Comparison of ENCODE assay signal across 12 cellular contexts in genomic region chr14:60642270-60642789, GRCh38. TPM values are rescaled to one million over a fixed set of nuclear protein-coding genes. Genes with fewer than 3 reads are reported as not detected.
DNase-seq lines count a peak whose midpoint lies in the region; ATAC-seq, FAIRE-seq and TF ChIP-seq lines count a peak whose summit lies in the region.
"Had no signal": no experiment of that assay in that cellular context is flagged by ENCODE, and none has a peak within 500 bp of the region (broad histone marks: within the 10 kb centered on the region; RNA-seq: fewer than 3 reads in every experiment).

No MANE protein-coding gene starts in this region.

- peaks cover 98% of the 10 kb centered on the region for H3K27me3 Mint-ChIP-seq in neural crest cell (ENCODE audit: low read depth)

- H3K9me3 ChIP-seq in fibroblast of lung (ENCODE audit: control insufficient read depth, insufficient read depth, low read depth, low read length) (no peaks in the 10 kb centered on the region), thyroid gland (no peaks in the 10 kb centered on the region)
- H3K9me3 ChIP-seq: upper lobe of left lung had no signal

- peaks cover 5% of the 10 kb centered on the region for H3K36me3 ChIP-seq in fibroblast of lung (ENCODE audit: control insufficient read depth, insufficient read depth, low read length)
- no peaks in the 10 kb centered on the region for H3K36me3 ChIP-seq in thyroid gland
- H3K36me3 ChIP-seq: upper lobe of left lung had no signal

- no peak overlapping the region for H3K9ac ChIP-seq in fibroblast of lung (ENCODE audit: insufficient read depth, low read length)

- peak; percentile 19 for DNase-seq in stimulated activated CD4-positive, alpha-beta T cell treated with anti-CD3 and anti-CD28 coated beads, Interleukin-15, amount 100 ng/mL, for 24 hours
- no peak for DNase-seq in stimulated activated CD4-positive, alpha-beta T cell treated with anti-CD3 and anti-CD28 coated beads, Interleukin-1b, Interleukin-23, amount 100 ng/mL, for 48 hours
- DNase-seq in fibroblast of lung (ENCODE audit: low read depth in 2 of 2) (peak in 1 of 2 donors; percentile 35), neural crest cell (ENCODE audit: low read depth, low spot score) (no peak), GM10266 (ENCODE audit: extremely low spot score) (no peak), thyroid gland (no peak), RCC 7860 (ENCODE audit: low spot score) (no peak)
- DNase-seq: PC-9 had no signal

- H3K27me3 ChIP-seq in fibroblast of lung (ENCODE audit: control insufficient read depth, insufficient read depth, low read length): peaks cover 48% of the 10 kb centered on the region
- peaks cover 71% of the 10 kb centered on the region for H3K27me3 ChIP-seq in thyroid gland

- peak overlapping the region; percentile 21 for H3K4me3 Mint-ChIP-seq in neural crest cell

- no peaks in the 10 kb centered on the region for H4K20me1 ChIP-seq in fibroblast of lung (ENCODE audit: control insufficient read depth, extremely low read depth, insufficient read depth, low read length)

- no peak overlapping the region for H2AFZ ChIP-seq in fibroblast of lung (ENCODE audit: low read length)
- H2AFZ ChIP-seq: PC-9 had no signal

- peak overlapping the region; percentile 60 for H3K4me2 ChIP-seq in fibroblast of lung (ENCODE audit: extremely low read depth, insufficient read depth, low read length)
- H3K4me2 ChIP-seq: PC-9 had no signal

- no peak overlapping the region for H3K27ac Mint-ChIP-seq in neural crest cell (ENCODE audit: unreplicated experiment)
- H3K27ac Mint-ChIP-seq: T-helper 2 cell treated with Interferon-gamma antibody and Interleukin-4, amounts not matched to agents 5 μg/mL and 100 μg/mL, for 36 hours had no signal

- intact Hi-C loops in thyroid gland (cut with DNase I): no loop called here

- TF ChIP-seq CTCF in fibroblast of lung (conservative IDR thresholded peaks at IDR 0.05 in 1 of 2, IDR thresholded peaks at IDR 0.05 in 1 of 2; ENCODE audit: low read depth in 1 of 2, low read length in 2 of 2) (no peak), neural crest cell (conservative IDR thresholded peaks at IDR 0.05) (no peak), GM10266 (IDR thresholded peaks at IDR 0.05; ENCODE audit: control insufficient read depth, insufficient read depth, low read depth, missing control alignments) (no peak), thyroid gland (IDR thresholded peaks at IDR 0.05) (no peak)

- no peaks in the 10 kb centered on the region for H3K9me3 Mint-ChIP-seq in neural crest cell
- H3K9me3 Mint-ChIP-seq: T-helper 2 cell treated with Interferon-gamma antibody and Interleukin-4, amounts not matched to agents 5 μg/mL and 100 μg/mL, for 36 hours had no signal

- H3K27ac ChIP-seq in fibroblast of lung (ENCODE audit: insufficient read depth, low read length) (no peak overlapping the region), thyroid gland (no peak overlapping the region)
- H3K27ac ChIP-seq: PC-9, upper lobe of left lung had no signal

- H3K4me1 ChIP-seq in fibroblast of lung (ENCODE audit: control insufficient read depth, extremely low read depth, insufficient read depth, low read length) (peaks cover 7% of the 10 kb centered on the region), thyroid gland (peaks cover 16 to 37% of the 10 kb centered on the region in 2 donors)

- 18 to 33% methylated on average over 18 to 40 of the region's 47 CpGs for WGBS in thyroid gland, 2 donors

- ATAC-seq in GM19467 (IDR thresholded peaks at IDR 0.05; ENCODE audit: unreplicated experiment): no peak

- H3K36me3 Mint-ChIP-seq in neural crest cell (ENCODE audit: low read depth): no peaks in the 10 kb centered on the region

- peaks cover 10% of the 10 kb centered on the region for H3K79me2 ChIP-seq in fibroblast of lung (ENCODE audit: control insufficient read depth, insufficient read depth, low read length)

- no peak for TF ChIP-seq POLR2A in thyroid gland (IDR thresholded peaks at IDR 0.05)

- peak overlapping the region in 1 of 4 experiments; percentile 89 for H3K4me3 ChIP-seq in fibroblast of lung (replicated peaks in 1 of 4; ENCODE audit: control extremely low read depth in 1 of 4, insufficient read depth in 1 of 4, low read depth in 3 of 4, low read length in 4 of 4)
- H3K4me3 ChIP-seq in thyroid gland (replicated peaks in 1 of 3): no peak overlapping the region
- H3K4me3 ChIP-seq: PC-9, upper lobe of left lung had no signal

- peaks cover 18% of the 10 kb centered on the region for H3K4me1 Mint-ChIP-seq in neural crest cell

- FAIRE-seq in RCC 7860 (lab: Jason Lieb, UNC): no peak

RNA-seq across cellular contexts. Expression of gene SIX1, which starts 6.9 kb away (rescaled TPM):
- total RNA-seq in fibroblast of lung: 1.8 and 8.3 TPM in 2 replicates
- 6.9 and 11.3 TPM in 2 replicates for polyA plus RNA-seq in fibroblast of lung
- 11.0 and 20.1 TPM in 2 replicates for polyA plus RNA-seq in fibroblast of lung (2012)
- 2.3 and 9.5 TPM in 2 replicates for polyA minus RNA-seq in fibroblast of lung (ENCODE audit: low replicate concordance)
- 0.44 and 0.48 TPM in 2 replicates for total RNA-seq in neural crest cell
- total RNA-seq in thyroid gland: 1 to 10 TPM; 2.1 to 3.6 (median 2.7) TPM
- total RNA-seq: liver had no signal
- polyA plus RNA-seq: liver had no signal
